22 cellular contexts compared by ENCODE assay signal in genomic region chr2:99878951-99879350, GRCh38.
A peak's percentile ranks its signal among the peaks of the same experiment; 100 is the strongest.
DNase-seq lines count a peak whose midpoint lies in the region; ATAC-seq and TF ChIP-seq lines count a peak whose summit lies in the region.
"Had no signal": no experiment of that assay in that cellular context is flagged by ENCODE, and none has a peak within 500 bp of the region (broad histone marks: within the 10 kb centered on the region; RNA-seq: fewer than 3 reads in every experiment).

No MANE protein-coding gene starts in this region.

- peaks cover 4% of the 10 kb centered on the region; the same call in 1 of the 2 replicates for H4K20me1 ChIP-seq in Karpas-422 (ENCODE audit: insufficient read depth, low read depth, low read length)

- DNase-seq in BJ (ENCODE audit: low read depth) (peak; percentile 53), Karpas-422 (no peak), astrocyte of the spinal cord (ENCODE audit: low read depth, low spot score) (peak; percentile 88), kidney tubule cell (ENCODE audit: low spot score) (peak; percentile 47), NCI-H1436 (lab: John Stamatoyannopoulos, UW) (no peak), NCI-H1092 treated with DMSO at 0.1 percent for 48 hours (lab: John Stamatoyannopoulos, UW) (no peak)
- no peak for DNase-seq in activated naive CD4-positive, alpha-beta T cell treated with Interleukin-2 at 50 U/mL for 16 hours
- DNase-seq: activated CD8-positive, alpha-beta T cell treated with anti-CD3 and anti-CD28 coated beads, Interleukin-2, amount 10 ng/mL, durations not matched to agents 7 days and 5 days; aorta; DND-41; effector CD8-positive, alpha-beta T cell; HCEC 1CT; NCI-H1105 treated with DMSO at 0.1 percent for 48 hours; ovary; spleen; stimulated activated naive CD4-positive, alpha-beta T cell treated with Interleukin-2 at 50 U/mL for 16 hours; upper lobe of right lung had no signal

- H3K4me3 ChIP-seq in BJ (ENCODE audit: low read depth, low read length) (no peak overlapping the region), Karpas-422 (ENCODE audit: low read length) (no peak overlapping the region), astrocyte of the spinal cord (ENCODE audit: low read depth, low read length) (no peak overlapping the region)
- H3K4me3 ChIP-seq: BLaER1, gastroesophageal sphincter, K562, ovary, SK-N-MC, spleen, upper lobe of right lung had no signal

- no peaks in the 10 kb centered on the region; the same call in 1 of the 2 replicates for H3K79me2 ChIP-seq in Karpas-422 (ENCODE audit: low read length)

- no peaks in the 10 kb centered on the region for H3K9me2 ChIP-seq in Karpas-422 (replicated peaks; ENCODE audit: insufficient read depth, low read length)

- H3K4me2 ChIP-seq in Karpas-422 (ENCODE audit: low read depth, low read length, poor library complexity, severe bottlenecking), result peak overlapping the region; percentile 42

- no peak overlapping the region for H3K9ac ChIP-seq in Karpas-422 (ENCODE audit: low read length)
- H3K9ac ChIP-seq: BLaER1 had no signal

- POLR2A ChIA-PET in BJ (lab: Charles Lee), result interaction anchor here (0.6 kb wide), 2 partner anchors 32 to 35 kb away, joined by 4 to 7 read pairs; no protein-coding TSS in a partner anchor

- ATAC-seq in GM18873 (IDR thresholded peaks at IDR 0.05; ENCODE audit: low FRiP score, unreplicated experiment), result no peak
- ATAC-seq: activated CD8-positive, alpha-beta T cell treated with anti-CD3 and anti-CD28 coated beads, Interleukin-2, amount 10 ng/mL, durations not matched to agents 7 days and 5 days; gastroesophageal sphincter; K562; upper lobe of right lung had no signal

- H3K27ac ChIP-seq in Karpas-422 (ENCODE audit: low read length), result no peak overlapping the region
- H3K27ac ChIP-seq: BLaER1, gastroesophageal sphincter, ovary, SK-N-MC, spleen, upper lobe of right lung had no signal

- H3K27me3 ChIP-seq in BJ (ENCODE audit: control insufficient read depth, insufficient read depth, low read length) (no peaks in the 10 kb centered on the region), Karpas-422 (ENCODE audit: low read length) (no peaks in the 10 kb centered on the region)
- H3K27me3 ChIP-seq: BLaER1, gastroesophageal sphincter, ovary, spleen, upper lobe of right lung had no signal

- CTCF ChIA-PET in BJ (lab: Yijun Ruan, JAX), result interaction anchor here (0.9 kb wide), 1 partner anchor 382 kb away, joined by 3 read pairs; no protein-coding TSS in a partner anchor

- peaks cover 61% of the 10 kb centered on the region for H3K4me1 ChIP-seq in Karpas-422 (ENCODE audit: low read length)
- H3K4me1 ChIP-seq: upper lobe of right lung had no signal

- H3K9me3 ChIP-seq in Karpas-422 (ENCODE audit: low read length), result no peaks in the 10 kb centered on the region
- H3K9me3 ChIP-seq: BLaER1, gastroesophageal sphincter, ovary, spleen, upper lobe of right lung had no signal

- in situ Hi-C loops in astrocyte of the spinal cord (cut with HindIII; ENCODE audit: low sequenced_read_pairs), result no loop called here

- no peaks in the 10 kb centered on the region for H3K36me3 ChIP-seq in BJ (ENCODE audit: control insufficient read depth, insufficient read depth, low read length)
- H3K36me3 ChIP-seq in Karpas-422 (ENCODE audit: insufficient read depth, low read length), result no peaks in the 10 kb centered on the region
- H3K36me3 ChIP-seq: BLaER1, gastroesophageal sphincter, ovary, upper lobe of right lung had no signal

- no peak overlapping the region for H2AFZ ChIP-seq in Karpas-422 (ENCODE audit: low read length)

- TF ChIP-seq CTCF in BJ (IDR thresholded peaks at IDR 0.05; ENCODE audit: insufficient read depth, low read depth, low read length), result no peak
- no peak for TF ChIP-seq CTCF in astrocyte of the spinal cord (IDR thresholded peaks at IDR 0.05; ENCODE audit: low read depth, low read length)

Comparison
In these comparisons a context has a peak if more than half of its experiments do, and no peak if none do; other contexts are left out.
1. DNase-seq: peak in BJ (single experiment), astrocyte of the spinal cord (single experiment) and kidney tubule cell (single experiment); none in Karpas-422 (single experiment), NCI-H1436 (single experiment), NCI-H1092 treated with DMSO at 0.1 percent for 48 hours (single experiment) and activated naive CD4-positive, alpha-beta T cell treated with Interleukin-2 at 50 U/mL for 16 hours (single experiment).